In the genomic region with DNA sequence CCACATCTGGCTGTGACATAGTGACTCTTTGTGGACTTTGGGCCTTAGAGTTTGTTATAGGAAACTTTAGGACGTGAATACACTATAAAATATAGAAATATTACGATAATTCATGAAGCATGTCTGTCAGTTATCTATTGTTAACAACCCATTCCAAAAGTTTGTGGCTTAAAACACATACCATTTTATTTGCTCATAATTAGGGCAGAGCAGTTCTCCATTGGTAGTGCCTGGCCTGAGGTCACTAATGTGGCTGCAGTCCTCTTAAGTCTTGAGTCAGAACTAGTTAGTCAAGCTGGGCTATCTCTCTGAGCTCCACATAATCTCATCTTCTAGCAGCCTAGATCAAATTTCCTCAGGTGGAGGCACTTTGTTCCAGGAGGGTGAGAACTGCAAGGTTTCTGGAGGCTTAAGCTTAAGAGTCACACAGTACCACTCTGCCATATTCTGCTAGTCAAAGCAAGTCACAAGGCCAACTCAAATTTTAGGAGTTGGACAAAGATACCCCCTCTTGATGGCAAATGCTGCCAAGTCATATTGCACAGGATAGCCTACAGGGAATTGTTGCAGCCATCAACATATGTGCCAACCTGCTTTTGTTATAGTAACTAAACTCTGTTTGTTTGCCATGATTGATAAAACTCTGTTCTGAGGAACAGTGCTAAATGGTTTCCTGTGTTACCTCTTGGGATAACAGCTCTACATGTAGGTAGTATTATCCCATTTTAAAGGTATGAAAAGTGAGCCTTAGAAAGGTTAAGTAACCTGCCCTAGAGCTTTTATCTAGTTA, we compare ENCODE assay signal across 13 cellular contexts. TPM values are rescaled to one million over a fixed set of nuclear protein-coding genes. Genes with fewer than 3 reads are reported as not detected.
DNase-seq lines count a peak whose midpoint lies in the region; ATAC-seq and TF ChIP-seq lines count a peak whose summit lies in the region.
"Had no signal": no experiment of that assay in that cellular context is flagged by ENCODE, and none has a peak within 500 bp of the region (broad histone marks: within the 10 kb centered on the region; RNA-seq: fewer than 3 reads in every experiment).

No MANE protein-coding gene starts in this region.

- CTCF ChIA-PET in activated CD8-positive, alpha-beta memory T cell treated with anti-CD3 and anti-CD28 coated beads, Interleukin-2, amount 10 ng/mL, durations not matched to agents 7 days and 5 days (lab: Charles Lee), result no interaction called here

- no peaks in the 10 kb centered on the region for H3K9me3 ChIP-seq in WERI-Rb-1 (ENCODE audit: severe bottlenecking)
- H3K9me3 ChIP-seq in HAP-1, result no peaks in the 10 kb centered on the region

- H3K36me3 Mint-ChIP-seq in HFFc6 (ENCODE audit: low read depth), result 0 out of 2 replicates have a peak, but pooled peaks cover 1% of the 10 kb centered on the region
- peaks cover 22% of the 10 kb centered on the region for H3K36me3 Mint-ChIP-seq in activated CD8-positive, alpha-beta memory T cell treated with anti-CD3 and anti-CD28 coated beads, Interleukin-2, amount 10 ng/mL, durations not matched to agents 7 days and 5 days
- H3K36me3 Mint-ChIP-seq in natural killer cell treated with Interleukin-12 subunit alpha and Interleukin-12 subunit beta and Interleukin-15 and Interleukin-18, amount 100 ng/mL, for 72 hours, result no peaks in the 10 kb centered on the region
- H3K36me3 Mint-ChIP-seq: activated naive CD4-positive, alpha-beta T cell treated with anti-CD3 and anti-CD28 coated beads, Interleukin-2, amount 50 U/mL, for 72 hours had no signal

- no peak overlapping the region for H3K27ac ChIP-seq in WERI-Rb-1
- H3K27ac ChIP-seq: SK-N-MC had no signal

- ATAC-seq in activated CD8-positive, alpha-beta memory T cell treated with anti-CD3 and anti-CD28 coated beads, Interleukin-2, amount 10 ng/mL, durations not matched to agents 7 days and 5 days, result no peak
- ATAC-seq in natural killer cell treated with Interleukin-12 subunit alpha and Interleukin-12 subunit beta and Interleukin-15 and Interleukin-18, amount 100 ng/mL, for 72 hours, result no peak
- ATAC-seq: activated naive CD4-positive, alpha-beta T cell treated with anti-CD3 and anti-CD28 coated beads, Interleukin-2, amount 50 U/mL, for 72 hours; stimulated activated naive B cell treated with anti-CD40 and anti-IgM and Interleukin-4, amounts not matched to agents 10 μg/mL and 1 μg/mL and 100 μg/mL, for 72 hours had no signal

- DNase-seq in AG09309 (ENCODE audit: low read depth) (peak; percentile 62), HFFc6 (peak; percentile 84), WERI-Rb-1 (peak; percentile 44), hepatic stellate cell (ENCODE audit: low spot score) (peak; percentile 54), HAP-1 (ENCODE audit: low spot score in 2 of 2) (no peak)
- DNase-seq in activated CD8-positive, alpha-beta memory T cell treated with anti-CD3 and anti-CD28 coated beads, Interleukin-2, amount 10 ng/mL, durations not matched to agents 7 days and 5 days, result no peak
- no peak for DNase-seq in natural killer cell treated with Interleukin-12 subunit alpha and Interleukin-12 subunit beta and Interleukin-15 and Interleukin-18, amount 100 ng/mL, for 72 hours (ENCODE audit: low spot score)
- no peak for DNase-seq in activated CD4-positive, CD25-positive, alpha-beta regulatory T cell (lab: John Stamatoyannopoulos, UW)
- DNase-seq: activated CD4-positive, alpha-beta T cell treated with anti-CD3 and anti-CD28 coated beads, Interleukin-2, amount 50 U/mL, for 1 hour; NCI-H2227 treated with DMSO at 0.1 percent for 48 hours; stimulated activated naive B cell treated with anti-CD40 and anti-IgM and Interleukin-4, amounts not matched to agents 10 μg/mL and 1 μg/mL and 100 μg/mL, for 72 hours had no signal

- in situ Hi-C loops in HAP-1 (cut with MboI; ENCODE audit: low sequenced_read_pairs), result no loop called here

- peak overlapping the region; percentile 51 for H3K4me3 Mint-ChIP-seq in HFFc6
- no peak overlapping the region for H3K4me3 Mint-ChIP-seq in activated CD8-positive, alpha-beta memory T cell treated with anti-CD3 and anti-CD28 coated beads, Interleukin-2, amount 10 ng/mL, durations not matched to agents 7 days and 5 days
- H3K4me3 Mint-ChIP-seq in natural killer cell treated with Interleukin-12 subunit alpha and Interleukin-12 subunit beta and Interleukin-15 and Interleukin-18, amount 100 ng/mL, for 72 hours, result no peak overlapping the region
- H3K4me3 Mint-ChIP-seq: stimulated activated naive B cell treated with anti-CD40 and anti-IgM and Interleukin-4, amounts not matched to agents 10 μg/mL and 1 μg/mL and 100 μg/mL, for 72 hours had no signal

- peaks cover 36% of the 10 kb centered on the region for H3K4me1 Mint-ChIP-seq in HFFc6 (ENCODE audit: low read depth)
- peaks cover 24% of the 10 kb centered on the region for H3K4me1 Mint-ChIP-seq in activated CD8-positive, alpha-beta memory T cell treated with anti-CD3 and anti-CD28 coated beads, Interleukin-2, amount 10 ng/mL, durations not matched to agents 7 days and 5 days
- H3K4me1 Mint-ChIP-seq in natural killer cell treated with Interleukin-12 subunit alpha and Interleukin-12 subunit beta and Interleukin-15 and Interleukin-18, amount 100 ng/mL, for 72 hours (ENCODE audit: low read depth in 2 of 2), result peaks cover 27 to 32% of the 10 kb centered on the region in 2 donors

- peaks cover 7% of the 10 kb centered on the region for H3K36me3 ChIP-seq in WERI-Rb-1
- H3K36me3 ChIP-seq in HAP-1 (replicated peaks), result peaks cover 6% of the 10 kb centered on the region

- no peaks in the 10 kb centered on the region for H3K27me3 ChIP-seq in WERI-Rb-1 (ENCODE audit: insufficient read depth, low read depth, severe bottlenecking)
- H3K27me3 ChIP-seq in HAP-1 (ENCODE audit: low read depth), result no peaks in the 10 kb centered on the region

- no peak overlapping the region for H3K4me3 ChIP-seq in AG09309 (ENCODE audit: control insufficient read depth, low read depth, low read length)
- no peak overlapping the region for H3K4me3 ChIP-seq in WERI-Rb-1 (ENCODE audit: low read depth, low read length)
- no peak overlapping the region for H3K4me3 ChIP-seq in HAP-1
- H3K4me3 ChIP-seq: SK-N-MC had no signal

- H3K27ac Mint-ChIP-seq in HFFc6, result peak overlapping the region; percentile 66
- no peak overlapping the region for H3K27ac Mint-ChIP-seq in activated CD8-positive, alpha-beta memory T cell treated with anti-CD3 and anti-CD28 coated beads, Interleukin-2, amount 10 ng/mL, durations not matched to agents 7 days and 5 days
- no peak overlapping the region for H3K27ac Mint-ChIP-seq in natural killer cell treated with Interleukin-12 subunit alpha and Interleukin-12 subunit beta and Interleukin-15 and Interleukin-18, amount 100 ng/mL, for 72 hours
- H3K27ac Mint-ChIP-seq: activated naive CD4-positive, alpha-beta T cell treated with anti-CD3 and anti-CD28 coated beads, Interleukin-2, amount 50 U/mL, for 72 hours; stimulated activated naive B cell treated with anti-CD40 and anti-IgM and Interleukin-4, amounts not matched to agents 10 μg/mL and 1 μg/mL and 100 μg/mL, for 72 hours had no signal

- no peaks in the 10 kb centered on the region for H3K9me3 Mint-ChIP-seq in HFFc6
- H3K9me3 Mint-ChIP-seq in activated CD8-positive, alpha-beta memory T cell treated with anti-CD3 and anti-CD28 coated beads, Interleukin-2, amount 10 ng/mL, durations not matched to agents 7 days and 5 days (ENCODE audit: low read depth), result no peaks in the 10 kb centered on the region
- no peaks in the 10 kb centered on the region for H3K9me3 Mint-ChIP-seq in natural killer cell treated with Interleukin-12 subunit alpha and Interleukin-12 subunit beta and Interleukin-15 and Interleukin-18, amount 100 ng/mL, for 72 hours
- H3K9me3 Mint-ChIP-seq: activated naive CD4-positive, alpha-beta T cell treated with anti-CD3 and anti-CD28 coated beads, Interleukin-2, amount 50 U/mL, for 72 hours; stimulated activated naive B cell treated with anti-CD40 and anti-IgM and Interleukin-4, amounts not matched to agents 10 μg/mL and 1 μg/mL and 100 μg/mL, for 72 hours had no signal

- TF ChIP-seq CTCF in AG09309 (IDR thresholded peaks at IDR 0.05; ENCODE audit: control insufficient read depth, insufficient read depth, low read depth, low read length, missing control alignments) (no peak), HFFc6 (IDR thresholded peaks at IDR 0.05) (no peak), WERI-Rb-1 (IDR thresholded peaks at IDR 0.05; ENCODE audit: low read depth, low read length) (no peak)

- H3K4me1 ChIP-seq in HAP-1, result peaks cover 8% of the 10 kb centered on the region

- no peaks in the 10 kb centered on the region for H3K27me3 Mint-ChIP-seq in HFFc6 (ENCODE audit: insufficient read depth)
- no peaks in the 10 kb centered on the region for H3K27me3 Mint-ChIP-seq in activated CD8-positive, alpha-beta memory T cell treated with anti-CD3 and anti-CD28 coated beads, Interleukin-2, amount 10 ng/mL, durations not matched to agents 7 days and 5 days
- H3K27me3 Mint-ChIP-seq in natural killer cell treated with Interleukin-12 subunit alpha and Interleukin-12 subunit beta and Interleukin-15 and Interleukin-18, amount 100 ng/mL, for 72 hours, result no peaks in the 10 kb centered on the region
- H3K27me3 Mint-ChIP-seq: stimulated activated naive B cell treated with anti-CD40 and anti-IgM and Interleukin-4, amounts not matched to agents 10 μg/mL and 1 μg/mL and 100 μg/mL, for 72 hours had no signal

RNA-seq across cellular contexts. Expression of a gene that starts 8.7 kb away (rescaled TPM):
- 10 to 100 TPM; 11.5 to 18.4 (median 15.2) TPM for total RNA-seq in HFFc6 (2021; fragmentation: NEBNext Ultra II Directional; extraction: Animal tissue kit (Norgen Biotek cat#: 25700))
- 10 to 100 TPM; 41.9 to 56.5 TPM for total RNA-seq in activated CD8-positive, alpha-beta memory T cell treated with anti-CD3 and anti-CD28 coated beads, Interleukin-2, amount 10 ng/mL, durations not matched to agents 7 days and 5 days
- 100 to 1,000 TPM in 1 of 2 donors, 10 to 100 TPM in 1; 96.5 to 101 TPM for total RNA-seq in natural killer cell treated with Interleukin-12 subunit alpha and Interleukin-12 subunit beta and Interleukin-15 and Interleukin-18, amount 100 ng/mL, for 72 hours

RNA-seq across cellular contexts. Expression of a gene that starts 8.7 kb away (rescaled TPM):
- 10 to 100 TPM; 68.2 to 82.5 (median 74.3) TPM for total RNA-seq in HFFc6 (2021; fragmentation: NEBNext Ultra II Directional; extraction: Animal tissue kit (Norgen Biotek cat#: 25700))
- total RNA-seq in activated CD8-positive, alpha-beta memory T cell treated with anti-CD3 and anti-CD28 coated beads, Interleukin-2, amount 10 ng/mL, durations not matched to agents 7 days and 5 days, result 10 to 100 TPM; 77.7 to 78.1 TPM
- total RNA-seq in natural killer cell treated with Interleukin-12 subunit alpha and Interleukin-12 subunit beta and Interleukin-15 and Interleukin-18, amount 100 ng/mL, for 72 hours, result 10 to 100 TPM; 65.7 to 74.1 TPM

RNA-seq across cellular contexts. Expression of a gene that starts 39.9 kb away (rescaled TPM):
- not detected for total RNA-seq in HFFc6 (2021; fragmentation: NEBNext Ultra II Directional; extraction: Animal tissue kit (Norgen Biotek cat#: 25700))
- total RNA-seq in activated CD8-positive, alpha-beta memory T cell treated with anti-CD3 and anti-CD28 coated beads, Interleukin-2, amount 10 ng/mL, durations not matched to agents 7 days and 5 days, result 1 to 10 TPM in 1 of 2 experiments, not detected in 1; 1.3 TPM
- total RNA-seq in natural killer cell treated with Interleukin-12 subunit alpha and Interleukin-12 subunit beta and Interleukin-15 and Interleukin-18, amount 100 ng/mL, for 72 hours, result 1 to 10 TPM in 1 of 2 donors, not detected in 1; 2.6 TPM
- total RNA-seq: activated naive CD4-positive, alpha-beta T cell treated with anti-CD3 and anti-CD28 coated beads, Interleukin-2, amount 50 U/mL, for 72 hours had no signal

RNA-seq across cellular contexts. Expression of a gene that starts 53.2 kb away (rescaled TPM):
- total RNA-seq in HFFc6 (2021; fragmentation: NEBNext Ultra II Directional; extraction: Animal tissue kit (Norgen Biotek cat#: 25700)), result not detected
- not detected for total RNA-seq in activated CD8-positive, alpha-beta memory T cell treated with anti-CD3 and anti-CD28 coated beads, Interleukin-2, amount 10 ng/mL, durations not matched to agents 7 days and 5 days
- not detected for total RNA-seq in natural killer cell treated with Interleukin-12 subunit alpha and Interleukin-12 subunit beta and Interleukin-15 and Interleukin-18, amount 100 ng/mL, for 72 hours
- total RNA-seq: activated naive CD4-positive, alpha-beta T cell treated with anti-CD3 and anti-CD28 coated beads, Interleukin-2, amount 50 U/mL, for 72 hours had no signal

Comparison
In these comparisons a context has a peak if more than half of its experiments do, and no peak if none do; other contexts are left out.
1. DNase-seq: peak in AG09309 (single experiment), HFFc6 (single experiment), WERI-Rb-1 (single experiment) and hepatic stellate cell (single experiment); none in activated CD8-positive, alpha-beta memory T cell treated with anti-CD3 and anti-CD28 coated beads, Interleukin-2, amount 10 ng/mL, durations not matched to agents 7 days and 5 days (single experiment), natural killer cell treated with Interleukin-12 subunit alpha and Interleukin-12 subunit beta and Interleukin-15 and Interleukin-18, amount 100 ng/mL, for 72 hours (single experiment), HAP-1 (0 of 2) and activated CD4-positive, CD25-positive, alpha-beta regulatory T cell (0 of 4).